Comparison of ENCODE assay signal across 18 cellular contexts in the genomic region with DNA sequence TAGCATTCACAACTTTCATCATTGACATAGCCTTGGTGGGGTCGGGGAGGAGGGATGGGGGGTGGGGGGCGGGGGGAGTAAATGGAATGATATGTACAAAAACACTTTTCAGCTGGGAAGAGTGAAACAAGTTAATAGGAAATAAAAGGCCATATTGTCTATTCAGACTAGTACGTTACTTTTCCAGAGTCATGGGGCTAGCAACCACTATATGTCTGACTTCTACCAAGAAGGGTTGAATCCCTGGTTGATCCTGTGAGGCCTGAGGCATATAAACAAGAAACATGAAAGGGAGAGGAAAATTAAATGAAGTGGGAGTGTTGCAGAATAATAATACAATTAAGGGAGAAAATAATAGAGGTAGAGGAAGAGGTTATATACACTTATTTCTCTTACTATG.
DNase-seq lines count a peak whose midpoint lies in the region; ATAC-seq, FAIRE-seq and TF ChIP-seq lines count a peak whose summit lies in the region.
"Had no signal": no experiment of that assay in that cellular context is flagged by ENCODE, and none has a peak within 500 bp of the region (broad histone marks: within the 10 kb centered on the region; RNA-seq: fewer than 3 reads in every experiment).

No MANE protein-coding gene starts in this region.

- H3K4me3 Mint-ChIP-seq in nephron progenitor cell = no peak overlapping the region
- H3K4me3 Mint-ChIP-seq: activated naive CD4-positive, alpha-beta T cell treated with anti-CD3 and anti-CD28 coated beads for 36 hours; brain; stimulated activated naive B cell treated with anti-CD40 and anti-IgM and Interleukin-4, amounts not matched to agents 10 μg/mL and 1 μg/mL and 100 μg/mL, for 72 hours had no signal

- no peak overlapping the region for H3K4me3 ChIP-seq in skeletal muscle satellite cell (ENCODE audit: low read length)
- H3K4me3 ChIP-seq: pancreas had no signal

- FAIRE-seq in urothelium cell line (lab: Jason Lieb, UNC) = no peak

- ATAC-seq in foreskin keratinocyte = peak; percentile 31
- ATAC-seq: stimulated activated naive B cell treated with anti-CD40 and anti-IgM and Interleukin-4, amounts not matched to agents 10 μg/mL and 1 μg/mL and 100 μg/mL, for 72 hours had no signal

- peaks cover 13% of the 10 kb centered on the region for H3K4me1 ChIP-seq in foreskin keratinocyte
- peaks cover 31% of the 10 kb centered on the region for H3K4me1 ChIP-seq in skeletal muscle satellite cell (ENCODE audit: control insufficient read depth, insufficient read depth, low read length)

- in situ Hi-C loops in SK-MEL-5 (cut with HindIII; ENCODE audit: low pct_unique_long_range_greater_than_20kb, low sequenced_read_pairs) = loop anchor here (25.0 kb wide), 1 partner anchor 104 kb away; no protein-coding TSS in a partner anchor

- no peaks in the 10 kb centered on the region for H3K36me3 ChIP-seq in skeletal muscle satellite cell (ENCODE audit: insufficient read depth, low read length)
- H3K36me3 ChIP-seq: pancreas had no signal

- H3K9me3 ChIP-seq in skeletal muscle satellite cell (replicated peaks; ENCODE audit: low read length) = no peaks in the 10 kb centered on the region
- H3K9me3 ChIP-seq: pancreas had no signal

- H3K36me3 Mint-ChIP-seq in nephron progenitor cell (ENCODE audit: low read depth) = peaks cover 6% of the 10 kb centered on the region
- H3K36me3 Mint-ChIP-seq: brain had no signal

- peak overlapping the region; percentile 74 for H3K27ac ChIP-seq in foreskin keratinocyte

- TF ChIP-seq CTCF in foreskin keratinocyte (conservative IDR thresholded peaks at IDR 0.05) (no peak), nephron progenitor cell (IDR thresholded peaks at IDR 0.05) (no peak)

- H3K9me3 Mint-ChIP-seq in nephron progenitor cell = no peaks in the 10 kb centered on the region
- H3K9me3 Mint-ChIP-seq: activated naive CD4-positive, alpha-beta T cell treated with anti-CD3 and anti-CD28 coated beads for 36 hours; brain had no signal

- H3K27ac Mint-ChIP-seq in nephron progenitor cell = no peak overlapping the region
- H3K27ac Mint-ChIP-seq: activated naive CD4-positive, alpha-beta T cell treated with anti-CD3 and anti-CD28 coated beads for 36 hours; brain; stimulated activated naive B cell treated with anti-CD40 and anti-IgM and Interleukin-4, amounts not matched to agents 10 μg/mL and 1 μg/mL and 100 μg/mL, for 72 hours had no signal

- peak overlapping the region; percentile 32 for H3K9ac ChIP-seq in skeletal muscle satellite cell (ENCODE audit: low read depth, low read length)

- H3K4me2 ChIP-seq in skeletal muscle satellite cell (ENCODE audit: low read length) = peak overlapping the region; percentile 80

- peak; percentile 77 for DNase-seq in COLO829 (ENCODE audit: low spot score)
- peak; percentile 98 for DNase-seq in SK-MEL-5 (ENCODE audit: low read depth, low spot score)
- no peak for DNase-seq in foreskin keratinocyte
- DNase-seq in cerebellar nuclear complex (lab: John Stamatoyannopoulos, UW) = no peak
- no peak for DNase-seq in activated CD4-positive, alpha-beta T cell treated with anti-CD3 and anti-CD28 coated beads for 1 hour
- DNase-seq in urothelium cell line (ENCODE audit: low spot score) = no peak
- no peak for DNase-seq in nephron progenitor cell
- DNase-seq: activated CD4-positive, alpha-beta T cell treated with anti-CD3 and anti-CD28 coated beads for 4 hours; activated naive CD4-positive, alpha-beta T cell treated with anti-CD3 and anti-CD28 coated beads for 36 hours; MV-4-11; NCI-H2107; NCI-H748 treated with DMSO at 0.1 percent for 48 hours; pancreas; RPMI8226; stimulated activated CD4-positive, alpha-beta T cell treated with anti-CD3 and anti-CD28 coated beads, Interleukin-12 subunit alpha, Interleukin-12 subunit beta, amount 100 ng/mL, for 4 hours; stimulated activated naive B cell treated with anti-CD40 and anti-IgM and Interleukin-4, amounts not matched to agents 10 μg/mL and 1 μg/mL and 100 μg/mL, for 72 hours had no signal

- H3K27me3 ChIP-seq in foreskin keratinocyte = no peaks in the 10 kb centered on the region
- H3K27me3 ChIP-seq in skeletal muscle satellite cell (ENCODE audit: control insufficient read depth, insufficient read depth, low read length) = no peaks in the 10 kb centered on the region
- H3K27me3 ChIP-seq: pancreas had no signal

- H3K27me3 Mint-ChIP-seq in nephron progenitor cell (ENCODE audit: low read depth, poor library complexity) = no peaks in the 10 kb centered on the region
- H3K27me3 Mint-ChIP-seq: brain; stimulated activated naive B cell treated with anti-CD40 and anti-IgM and Interleukin-4, amounts not matched to agents 10 μg/mL and 1 μg/mL and 100 μg/mL, for 72 hours had no signal

- H3K4me1 Mint-ChIP-seq in nephron progenitor cell = peaks cover 24% of the 10 kb centered on the region

Comparison
In these comparisons a context has a peak if more than half of its experiments do, and no peak if none do; other contexts are left out.
1. DNase-seq: peak in COLO829 (single experiment) and SK-MEL-5 (single experiment); none in foreskin keratinocyte (0 of 2), cerebellar nuclear complex (0 of 2), activated CD4-positive, alpha-beta T cell treated with anti-CD3 and anti-CD28 coated beads for 1 hour (single experiment), urothelium cell line (single experiment) and nephron progenitor cell (single experiment).